In the genomic region with DNA sequence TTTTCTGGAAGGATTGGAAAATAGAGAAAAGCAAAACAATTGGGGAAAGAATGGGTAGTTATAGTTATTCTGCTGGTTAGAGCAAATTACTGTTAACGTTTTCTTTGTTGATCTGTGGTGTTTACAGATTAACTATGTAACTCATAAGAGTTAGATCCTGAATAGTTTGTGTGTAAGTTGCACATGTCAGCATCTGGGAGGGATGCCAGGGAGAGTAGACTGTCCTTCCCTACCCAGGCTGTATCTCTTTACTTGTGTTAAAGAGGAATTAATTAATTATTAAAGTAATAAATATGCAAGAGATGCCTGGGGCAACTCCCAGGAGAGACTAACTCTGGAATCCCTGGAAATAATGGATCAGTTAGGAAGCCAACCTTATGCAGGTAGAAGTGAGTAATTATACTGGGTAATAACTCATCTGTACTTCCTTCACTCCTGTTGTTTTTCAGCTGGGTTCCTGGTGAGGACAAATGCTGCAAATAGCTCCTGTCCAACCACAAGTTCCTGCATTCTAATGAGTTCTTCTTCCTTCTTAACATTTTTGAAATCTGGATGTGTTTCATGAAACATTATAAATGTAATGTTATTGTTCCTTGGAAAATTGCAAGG, we compare ENCODE assay signal across 13 cellular contexts. TPM values are rescaled to one million over a fixed set of nuclear protein-coding genes. Genes with fewer than 3 reads are reported as not detected.
DNase-seq lines count a peak whose midpoint lies in the region; ATAC-seq and TF ChIP-seq lines count a peak whose summit lies in the region.
"Had no signal": no experiment of that assay in that cellular context is flagged by ENCODE, and none has a peak within 500 bp of the region (broad histone marks: within the 10 kb centered on the region; RNA-seq: fewer than 3 reads in every experiment).

No MANE protein-coding gene starts in this region.

- no peak for TF ChIP-seq CTCF in coronary artery (IDR thresholded peaks at IDR 0.05)

- H3K27me3 Mint-ChIP-seq in activated T-helper 1 cell treated with anti-CD3 and anti-CD28 coated beads, Interleukin-12 subunit alpha, Interleukin-12 subunit beta, Interleukin-2, Interleukin-4 antibody, amounts not matched to agents 30 ng/mL and 10 ng/mL and 1 ng/mL, durations not matched to agents 14 hours and 24 hours and 36 hours (ENCODE audit: insufficient read depth), result no peaks in the 10 kb centered on the region
- H3K27me3 Mint-ChIP-seq: activated naive CD8-positive, alpha-beta T cell treated with anti-CD3 and anti-CD28 coated beads, Interleukin-2, amount 10 ng/mL, durations not matched to agents 7 days and 5 days had no signal

- H3K4me1 Mint-ChIP-seq in activated T-helper 1 cell treated with anti-CD3 and anti-CD28 coated beads, Interleukin-12 subunit alpha, Interleukin-12 subunit beta, Interleukin-2, Interleukin-4 antibody, amounts not matched to agents 30 ng/mL and 10 ng/mL and 1 ng/mL, durations not matched to agents 14 hours and 24 hours and 36 hours (ENCODE audit: low read depth), result peaks cover 38% of the 10 kb centered on the region

- peak overlapping the region; percentile 15 for H3K4me3 Mint-ChIP-seq in activated T-helper 1 cell treated with anti-CD3 and anti-CD28 coated beads, Interleukin-12 subunit alpha, Interleukin-12 subunit beta, Interleukin-2, Interleukin-4 antibody, amounts not matched to agents 30 ng/mL and 10 ng/mL and 1 ng/mL, durations not matched to agents 14 hours and 24 hours and 36 hours
- H3K4me3 Mint-ChIP-seq: activated naive CD8-positive, alpha-beta T cell treated with anti-CD3 and anti-CD28 coated beads, Interleukin-2, amount 10 ng/mL, durations not matched to agents 7 days and 5 days had no signal

- intact Hi-C loops in activated T-helper 1 cell treated with anti-CD3 and anti-CD28 coated beads, Interleukin-12 subunit alpha, Interleukin-12 subunit beta, Interleukin-2, Interleukin-4 antibody, amounts not matched to agents 30 ng/mL and 10 ng/mL and 1 ng/mL, durations not matched to agents 14 hours and 24 hours and 36 hours (cut with micrococcal nuclease), result no loop called here

- no peak overlapping the region for H3K4me3 ChIP-seq in coronary artery

- peak; percentile 65 for ATAC-seq in left lobe of liver
- ATAC-seq: Panc1 had no signal

- H3K36me3 Mint-ChIP-seq in activated T-helper 1 cell treated with anti-CD3 and anti-CD28 coated beads, Interleukin-12 subunit alpha, Interleukin-12 subunit beta, Interleukin-2, Interleukin-4 antibody, amounts not matched to agents 30 ng/mL and 10 ng/mL and 1 ng/mL, durations not matched to agents 14 hours and 24 hours and 36 hours (ENCODE audit: low read depth), result peaks cover 43% of the 10 kb centered on the region

- no peaks in the 10 kb centered on the region for H3K9me3 Mint-ChIP-seq in activated T-helper 1 cell treated with anti-CD3 and anti-CD28 coated beads, Interleukin-12 subunit alpha, Interleukin-12 subunit beta, Interleukin-2, Interleukin-4 antibody, amounts not matched to agents 30 ng/mL and 10 ng/mL and 1 ng/mL, durations not matched to agents 14 hours and 24 hours and 36 hours
- H3K9me3 Mint-ChIP-seq: activated naive CD8-positive, alpha-beta T cell treated with anti-CD3 and anti-CD28 coated beads, Interleukin-2, amount 10 ng/mL, durations not matched to agents 7 days and 5 days had no signal

- no peak overlapping the region for H3K27ac ChIP-seq in coronary artery
- H3K27ac ChIP-seq: WERI-Rb-1 had no signal

- DNase-seq in NCI-H146 (lab: John Stamatoyannopoulos, UW), result peak; percentile 24
- no peak for DNase-seq in NCI-H146 treated with DMSO at 0.1 percent for 48 hours (lab: John Stamatoyannopoulos, UW; ENCODE audit: unreplicated experiment)
- DNase-seq in GM03348 (ENCODE audit: low spot score), result peak; percentile 54
- no peak for DNase-seq in activated T-helper 1 cell treated with anti-CD3 and anti-CD28 coated beads, Interleukin-12 subunit alpha, Interleukin-12 subunit beta, Interleukin-2, Interleukin-4 antibody, amounts not matched to agents 30 ng/mL and 10 ng/mL and 1 ng/mL, durations not matched to agents 14 hours and 24 hours and 36 hours (ENCODE audit: low spot score)
- no peak for DNase-seq in left lobe of liver (ENCODE audit: low spot score)
- no peak for DNase-seq in coronary artery (ENCODE audit: low spot score)
- no peak for DNase-seq in stimulated activated CD4-positive, alpha-beta T cell treated with anti-CD3 and anti-CD28 coated beads, Interleukin-4, amount 100 ng/mL, for 24 hours
- DNase-seq in DMS 273 treated with DMSO at 0.1 percent for 48 hours (lab: John Stamatoyannopoulos, UW), result no peak
- DNase-seq: activated naive CD8-positive, alpha-beta T cell treated with anti-CD3 and anti-CD28 coated beads, Interleukin-2, amount 10 ng/mL, durations not matched to agents 7 days and 5 days; WERI-Rb-1 had no signal

- H3K27ac Mint-ChIP-seq in activated T-helper 1 cell treated with anti-CD3 and anti-CD28 coated beads, Interleukin-12 subunit alpha, Interleukin-12 subunit beta, Interleukin-2, Interleukin-4 antibody, amounts not matched to agents 30 ng/mL and 10 ng/mL and 1 ng/mL, durations not matched to agents 14 hours and 24 hours and 36 hours, result peak overlapping the region; percentile 6

RNA-seq across cellular contexts. Expression of gene GHRL, which starts 18.9 kb away (rescaled TPM):
- total RNA-seq in activated T-helper 1 cell treated with anti-CD3 and anti-CD28 coated beads, Interleukin-12 subunit alpha, Interleukin-12 subunit beta, Interleukin-2, Interleukin-4 antibody, amounts not matched to agents 30 ng/mL and 10 ng/mL and 1 ng/mL, durations not matched to agents 14 hours and 24 hours and 36 hours, result 1.8 and 2.4 TPM in 2 replicates
- 0.30 TPM for total RNA-seq in left lobe of liver
- total RNA-seq: A172, G401 had no signal

RNA-seq across cellular contexts. Expression of gene TATDN2, which starts 25.5 kb away (rescaled TPM):
- total RNA-seq in activated T-helper 1 cell treated with anti-CD3 and anti-CD28 coated beads, Interleukin-12 subunit alpha, Interleukin-12 subunit beta, Interleukin-2, Interleukin-4 antibody, amounts not matched to agents 30 ng/mL and 10 ng/mL and 1 ng/mL, durations not matched to agents 14 hours and 24 hours and 36 hours, result 80.4 and 81.5 TPM in 2 replicates
- 12.9 TPM for total RNA-seq in left lobe of liver

RNA-seq across cellular contexts. Expression of gene SEC13, which starts 47.1 kb away (rescaled TPM):
- total RNA-seq in activated T-helper 1 cell treated with anti-CD3 and anti-CD28 coated beads, Interleukin-12 subunit alpha, Interleukin-12 subunit beta, Interleukin-2, Interleukin-4 antibody, amounts not matched to agents 30 ng/mL and 10 ng/mL and 1 ng/mL, durations not matched to agents 14 hours and 24 hours and 36 hours, result 140 and 142 TPM in 2 replicates
- 67.9 TPM for total RNA-seq in left lobe of liver

Comparison
In these comparisons a context has a peak if more than half of its experiments do, and no peak if none do; other contexts are left out.
1. DNase-seq: peak in NCI-H146 (single experiment) and GM03348 (single experiment); none in NCI-H146 treated with DMSO at 0.1 percent for 48 hours (single experiment), activated T-helper 1 cell treated with anti-CD3 and anti-CD28 coated beads, Interleukin-12 subunit alpha, Interleukin-12 subunit beta, Interleukin-2, Interleukin-4 antibody, amounts not matched to agents 30 ng/mL and 10 ng/mL and 1 ng/mL, durations not matched to agents 14 hours and 24 hours and 36 hours (single experiment), left lobe of liver (single experiment), coronary artery (single experiment), stimulated activated CD4-positive, alpha-beta T cell treated with anti-CD3 and anti-CD28 coated beads, Interleukin-4, amount 100 ng/mL, for 24 hours (single experiment) and DMS 273 treated with DMSO at 0.1 percent for 48 hours (single experiment).